25 cellular contexts compared by ENCODE assay signal in the genomic region with DNA sequence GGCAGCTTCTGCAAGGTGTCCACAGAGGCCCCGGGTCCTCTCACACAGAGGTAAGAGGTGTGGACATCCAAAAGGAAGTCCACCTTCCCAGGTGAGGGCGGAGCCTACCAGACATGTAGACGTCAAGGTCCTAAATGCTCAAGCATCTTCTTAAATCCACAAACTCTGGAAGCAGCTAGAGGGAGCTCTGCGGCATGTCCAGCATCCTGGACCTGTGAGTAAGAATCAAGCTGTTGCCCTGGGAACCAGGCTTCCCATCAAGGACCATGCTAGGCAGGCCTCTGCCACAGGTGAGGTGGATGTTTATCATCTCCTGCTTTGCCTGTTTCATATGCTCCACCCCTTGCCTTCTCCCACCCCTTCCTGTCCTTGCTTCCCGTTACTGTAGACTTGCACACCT.
"Had no signal": no experiment of that assay in that cellular context is flagged by ENCODE, and none has a peak within 500 bp of the region (broad histone marks: within the 10 kb centered on the region; RNA-seq: fewer than 3 reads in every experiment).

No MANE protein-coding gene starts in this region.

- H3K27me3 Mint-ChIP-seq: activated B cell treated with CpG ODN at 0.5 μM for 24 hours; activated CD4-positive, alpha-beta T cell treated with anti-CD3 and anti-CD28 coated beads for 36 hours; activated T-cell treated with anti-CD3 and anti-CD28 coated beads, Interleukin-2, amount 50 U/mL, for 24 hours; activated T-helper 17 cell treated with anti-CD3 and anti-CD28 coated beads, Interleukin-2, amount 50 U/mL, for 72 hours; effector memory CD8-positive, alpha-beta T cell; naive thymus-derived CD8-positive, alpha-beta T cell; stimulated activated naive B cell treated with anti-CD40 and anti-IgM and Interleukin-4, amounts not matched to agents 10 μg/mL and 1 μg/mL and 100 μg/mL, for 72 hours had no signal

- H3K36me3 Mint-ChIP-seq: activated naive CD8-positive, alpha-beta T cell treated with anti-CD3 and anti-CD28 coated beads for 36 hours; mesothelial cell of epicardium; naive thymus-derived CD8-positive, alpha-beta T cell; stimulated activated naive B cell treated with anti-CD40 and anti-IgM and Interleukin-4, amounts not matched to agents 10 μg/mL and 1 μg/mL and 100 μg/mL, for 72 hours had no signal

- H3K4me1 Mint-ChIP-seq: activated B cell treated with CpG ODN at 0.5 μM for 24 hours; activated CD4-positive, alpha-beta T cell treated with anti-CD3 and anti-CD28 coated beads for 36 hours; activated naive CD8-positive, alpha-beta T cell treated with anti-CD3 and anti-CD28 coated beads for 36 hours; activated T-helper 17 cell treated with anti-CD3 and anti-CD28 coated beads, Interleukin-2, amount 50 U/mL, for 72 hours; naive thymus-derived CD8-positive, alpha-beta T cell; stimulated activated naive B cell treated with anti-CD40 and anti-IgM and Interleukin-4, amounts not matched to agents 10 μg/mL and 1 μg/mL and 100 μg/mL, for 72 hours had no signal

- DNase-seq: activated B cell treated with CpG ODN at 0.5 μM for 24 hours; activated CD4-positive, alpha-beta T cell treated with anti-CD3 and anti-CD28 coated beads for 36 hours; activated CD4-positive, alpha-beta T cell treated with anti-CD3 and anti-CD28 coated beads, Interleukin-2, amount 50 U/mL, for 4 hours; activated CD8-positive, alpha-beta memory T cell treated with anti-CD3 and anti-CD28 coated beads for 24 hours; activated CD8-positive, alpha-beta memory T cell treated with anti-CD3 and anti-CD28 coated beads, Interleukin-2, amount 50 U/mL, for 4 hours; activated naive CD4-positive, alpha-beta T cell; activated naive CD8-positive, alpha-beta T cell treated with anti-CD3 and anti-CD28 coated beads for 36 hours; activated T-cell treated with anti-CD3 and anti-CD28 coated beads, Interleukin-2, amount 50 U/mL, for 24 hours; amniotic stem cell; colonic mucosa; dorsolateral prefrontal cortex; effector memory CD8-positive, alpha-beta T cell; head of caudate nucleus; hypothalamus; naive thymus-derived CD8-positive, alpha-beta T cell; stimulated activated CD4-positive, alpha-beta T cell treated with anti-CD3 and anti-CD28 coated beads, Interleukin-2, amount 100 ng/mL, for 48 hours; stimulated activated CD8-positive, alpha-beta memory T cell treated with anti-CD3 and anti-CD28 coated beads, Interleukin-4, amount 100 ng/mL, for 48 hours; stimulated activated naive B cell treated with anti-CD40 and anti-IgM and Interleukin-4, amounts not matched to agents 10 μg/mL and 1 μg/mL and 100 μg/mL, for 72 hours; T-helper 9 cell; transverse colon; uterus had no signal

- ATAC-seq: activated CD4-positive, alpha-beta T cell treated with anti-CD3 and anti-CD28 coated beads for 36 hours; activated T-helper 17 cell treated with anti-CD3 and anti-CD28 coated beads, Interleukin-2, amount 50 U/mL, for 72 hours; effector memory CD8-positive, alpha-beta T cell; gastroesophageal sphincter; left lobe of liver; naive thymus-derived CD8-positive, alpha-beta T cell; stimulated activated naive B cell treated with anti-CD40 and anti-IgM and Interleukin-4, amounts not matched to agents 10 μg/mL and 1 μg/mL and 100 μg/mL, for 72 hours had no signal

- H3K4me3 Mint-ChIP-seq: activated B cell treated with CpG ODN at 0.5 μM for 24 hours; activated CD4-positive, alpha-beta T cell treated with anti-CD3 and anti-CD28 coated beads for 36 hours; activated naive CD8-positive, alpha-beta T cell treated with anti-CD3 and anti-CD28 coated beads for 36 hours; activated T-cell treated with anti-CD3 and anti-CD28 coated beads, Interleukin-2, amount 50 U/mL, for 24 hours; activated T-helper 17 cell treated with anti-CD3 and anti-CD28 coated beads, Interleukin-2, amount 50 U/mL, for 72 hours; effector memory CD8-positive, alpha-beta T cell; mesothelial cell of epicardium; naive thymus-derived CD8-positive, alpha-beta T cell; stimulated activated naive B cell treated with anti-CD40 and anti-IgM and Interleukin-4, amounts not matched to agents 10 μg/mL and 1 μg/mL and 100 μg/mL, for 72 hours had no signal

- H3K27ac Mint-ChIP-seq: activated B cell treated with CpG ODN at 0.5 μM for 24 hours; activated CD4-positive, alpha-beta T cell treated with anti-CD3 and anti-CD28 coated beads for 36 hours; activated naive CD8-positive, alpha-beta T cell treated with anti-CD3 and anti-CD28 coated beads for 36 hours; activated T-cell treated with anti-CD3 and anti-CD28 coated beads, Interleukin-2, amount 50 U/mL, for 24 hours; activated T-helper 17 cell treated with anti-CD3 and anti-CD28 coated beads, Interleukin-2, amount 50 U/mL, for 72 hours; effector memory CD8-positive, alpha-beta T cell; mesothelial cell of epicardium; stimulated activated naive B cell treated with anti-CD40 and anti-IgM and Interleukin-4, amounts not matched to agents 10 μg/mL and 1 μg/mL and 100 μg/mL, for 72 hours had no signal
